In genomic region chr17:44256671-44257070, GRCh38 we compare ENCODE assay signal across 28 cellular contexts. TPM values are rescaled to one million over a fixed set of nuclear protein-coding genes. Genes with fewer than 3 reads are reported as not detected.
"Had no signal": no experiment of that assay in that cellular context is flagged by ENCODE, and none has a peak within 500 bp of the region (broad histone marks: within the 10 kb centered on the region; RNA-seq: fewer than 3 reads in every experiment).

No MANE protein-coding gene starts in this region.

- H3K36me3 Mint-ChIP-seq: memory B cell; natural killer cell; stimulated activated effector memory CD8-positive, alpha-beta T cell treated with anti-CD3 and anti-CD28 coated beads, Interleukin-12 subunit alpha, Interleukin-12 subunit beta, amount 100 ng/mL, for 72 hours had no signal

- H3K9me3 ChIP-seq: colonic mucosa, gastrocnemius medialis, neutrophil, prostate gland, right atrium auricular region, sigmoid colon, stomach, thyroid gland had no signal

- H3K4me3 ChIP-seq: colonic mucosa, gastrocnemius medialis, lung, prostate gland, right atrium auricular region, sigmoid colon, stomach, thyroid gland had no signal

- FAIRE-seq: keratinocyte had no signal

- H3K4me1 Mint-ChIP-seq: natural killer cell; stimulated activated effector memory CD8-positive, alpha-beta T cell treated with anti-CD3 and anti-CD28 coated beads, Interleukin-12 subunit alpha, Interleukin-12 subunit beta, amount 100 ng/mL, for 72 hours had no signal

- H3K27ac ChIP-seq: colonic mucosa, epithelial cell of prostate, gastrocnemius medialis, neutrophil, parathyroid adenoma, prostate gland, right atrium auricular region, sigmoid colon, stomach, thyroid gland had no signal

- H3K4me3 Mint-ChIP-seq: dendritic cell treated with granulocyte-macrophage colony-stimulating factor and Interleukin-4, amounts not matched to agents 40 ng/mL and 50 ng/mL, for 4 days; endodermal cell; memory B cell; natural killer cell; stimulated activated effector memory CD8-positive, alpha-beta T cell treated with anti-CD3 and anti-CD28 coated beads, Interleukin-12 subunit alpha, Interleukin-12 subunit beta, amount 100 ng/mL, for 72 hours had no signal

- H3K27ac Mint-ChIP-seq: dendritic cell treated with granulocyte-macrophage colony-stimulating factor and Interleukin-4, amounts not matched to agents 40 ng/mL and 50 ng/mL, for 4 days; endodermal cell; memory B cell; natural killer cell; stimulated activated effector memory CD8-positive, alpha-beta T cell treated with anti-CD3 and anti-CD28 coated beads, Interleukin-12 subunit alpha, Interleukin-12 subunit beta, amount 100 ng/mL, for 72 hours had no signal

- H3K27me3 ChIP-seq: colonic mucosa, gastrocnemius medialis, neutrophil, right atrium auricular region, thyroid gland had no signal

- ATAC-seq: esophagus mucosa; gastrocnemius medialis; left ventricle myocardium superior; natural killer cell; stimulated activated effector memory CD8-positive, alpha-beta T cell treated with anti-CD3 and anti-CD28 coated beads, Interleukin-12 subunit alpha, Interleukin-12 subunit beta, amount 100 ng/mL, for 72 hours had no signal

- H3K36me3 ChIP-seq: colonic mucosa, gastrocnemius medialis, neutrophil, prostate gland, right atrium auricular region, sigmoid colon, stomach, thyroid gland had no signal

- H3K9me3 Mint-ChIP-seq: dendritic cell treated with granulocyte-macrophage colony-stimulating factor and Interleukin-4, amounts not matched to agents 40 ng/mL and 50 ng/mL, for 4 days; endodermal cell; memory B cell; natural killer cell; stimulated activated effector memory CD8-positive, alpha-beta T cell treated with anti-CD3 and anti-CD28 coated beads, Interleukin-12 subunit alpha, Interleukin-12 subunit beta, amount 100 ng/mL, for 72 hours had no signal

- DNase-seq: colonic mucosa; effector CD8-positive, alpha-beta T cell; endodermal cell; foreskin fibroblast; gastrocnemius medialis; head of caudate nucleus; left ventricle myocardium superior; natural killer cell; sigmoid colon; stimulated activated CD4-positive, alpha-beta T cell treated with anti-CD3 and anti-CD28 coated beads, Interleukin-2, amount 100 ng/mL, for 24 hours; stimulated activated CD4-positive, alpha-beta T cell treated with anti-CD3 and anti-CD28 coated beads, Interleukin-4, amount 100 ng/mL, for 24 hours; stimulated activated naive CD4-positive, alpha-beta T cell treated with Interleukin-2 at 50 U/mL for 16 hours; stomach; thyroid gland; trophoblast cell had no signal

RNA-seq across cellular contexts. Expression of gene SLC4A1, which starts 11.3 kb away (rescaled TPM):
- total RNA-seq: chondrocyte, esophagus mucosa, glomerular endothelial cell, left ventricle myocardium superior, natural killer cell had no signal

RNA-seq across cellular contexts. Expression of gene RUNDC3A, which starts 51.7 kb away (rescaled TPM):
- total RNA-seq: gastrocnemius medialis had no signal
